ENCODE assay signal across 8 cellular contexts in genomic region chr7:33087356-33087755, GRCh38.
"Had no signal": no experiment of that assay in that cellular context is flagged by ENCODE, and none has a peak within 500 bp of the region (broad histone marks: within the 10 kb centered on the region; RNA-seq: fewer than 3 reads in every experiment).

No MANE protein-coding gene starts in this region.

- DNase-seq: GM23248, GOT3, H7, IMR-90, KG1 had no signal

- H3K4me1 ChIP-seq: HAP-1 had no signal

- H3K4me3 ChIP-seq: GM23248, HAP-1, K562 had no signal

- H3K36me3 ChIP-seq: HAP-1 had no signal

- H2AFZ ChIP-seq: GM23248 had no signal

- H3K27ac ChIP-seq: GM23248, HL-60 had no signal

- H3K9me3 ChIP-seq: HAP-1 had no signal

- H3K9ac ChIP-seq: GM23248 had no signal
